ENCODE assay signal across 23 cellular contexts in genomic region chr4:27023366-27023765, GRCh38.
"Had no signal": no experiment of that assay in that cellular context is flagged by ENCODE, and none has a peak within 500 bp of the region (broad histone marks: within the 10 kb centered on the region; RNA-seq: fewer than 3 reads in every experiment).

No MANE protein-coding gene starts in this region.

- H3K4me1 ChIP-seq: parathyroid adenoma, right lobe of liver, thyroid gland, vagina had no signal

- H2AFZ ChIP-seq: neural progenitor cell, parathyroid adenoma had no signal

- H3K27me3 Mint-ChIP-seq: naive B cell; natural killer cell treated with Interleukin-12 subunit alpha and Interleukin-12 subunit beta and Interleukin-15 and Interleukin-18, amount 100 ng/mL, for 72 hours; progenitor cell of endocrine pancreas; stimulated activated naive CD8-positive, alpha-beta T cell treated with anti-CD3 and anti-CD28 coated beads, Interleukin-15, amount 100 ng/mL, for 72 hours had no signal

- H3K4me2 ChIP-seq: neural progenitor cell had no signal

- H3K36me3 ChIP-seq: neural progenitor cell had no signal

- DNase-seq: dorsolateral prefrontal cortex; effector CD4-positive, alpha-beta T cell; head of caudate nucleus; mesenchymal stem cell; mucosa of descending colon; naive B cell; right lobe of liver; small intestine; stimulated activated CD4-positive, alpha-beta T cell treated with anti-CD3 and anti-CD28 coated beads, Interleukin-15, amount 100 ng/mL, for 24 hours; stimulated activated CD4-positive, alpha-beta T cell treated with anti-CD3 and anti-CD28 coated beads, Interleukin-4, amount 100 ng/mL, for 1 hour; stimulated activated CD8-positive, alpha-beta memory T cell treated with anti-CD3 and anti-CD28 coated beads, Interleukin-4, amount 100 ng/mL, for 48 hours; stimulated activated naive CD4-positive, alpha-beta T cell; stimulated activated naive CD8-positive, alpha-beta T cell treated with anti-CD3 and anti-CD28 coated beads, Interleukin-15, amount 100 ng/mL, for 72 hours; thyroid gland; trophoblast cell had no signal

- ATAC-seq: left lobe of liver; mucosa of descending colon; natural killer cell treated with Interleukin-12 subunit alpha and Interleukin-12 subunit beta and Interleukin-15 and Interleukin-18, amount 100 ng/mL, for 72 hours; right lobe of liver; stimulated activated naive CD8-positive, alpha-beta T cell treated with anti-CD3 and anti-CD28 coated beads, Interleukin-15, amount 100 ng/mL, for 72 hours had no signal

- H3K27ac Mint-ChIP-seq: mesothelial cell of epicardium, naive B cell, neural progenitor cell, progenitor cell of endocrine pancreas had no signal

- H3K4me3 ChIP-seq: dorsolateral prefrontal cortex, lung, mucosa of descending colon, neural progenitor cell, right lobe of liver, thyroid gland, vagina had no signal

- H3K9ac ChIP-seq: neural progenitor cell, parathyroid adenoma had no signal

- H3K27me3 ChIP-seq: dorsolateral prefrontal cortex, neural progenitor cell, right lobe of liver, thyroid gland, vagina had no signal

- H3K9me3 Mint-ChIP-seq: mesothelial cell of epicardium; naive B cell; natural killer cell treated with Interleukin-12 subunit alpha and Interleukin-12 subunit beta and Interleukin-15 and Interleukin-18, amount 100 ng/mL, for 72 hours; neural progenitor cell; stimulated activated naive CD8-positive, alpha-beta T cell treated with anti-CD3 and anti-CD28 coated beads, Interleukin-15, amount 100 ng/mL, for 72 hours had no signal

- H3K79me2 ChIP-seq: parathyroid adenoma had no signal

- H3K27ac ChIP-seq: dorsolateral prefrontal cortex, neural progenitor cell, parathyroid adenoma, right lobe of liver, thyroid gland, vagina had no signal

- H3K4me3 Mint-ChIP-seq: mesothelial cell of epicardium; naive B cell; natural killer cell treated with Interleukin-12 subunit alpha and Interleukin-12 subunit beta and Interleukin-15 and Interleukin-18, amount 100 ng/mL, for 72 hours; neural progenitor cell; stimulated activated naive CD8-positive, alpha-beta T cell treated with anti-CD3 and anti-CD28 coated beads, Interleukin-15, amount 100 ng/mL, for 72 hours had no signal

- H3K9me3 ChIP-seq: mucosa of descending colon, right lobe of liver, thyroid gland, vagina had no signal
